Comparison of ENCODE assay signal across 8 cellular contexts in the genomic region with DNA sequence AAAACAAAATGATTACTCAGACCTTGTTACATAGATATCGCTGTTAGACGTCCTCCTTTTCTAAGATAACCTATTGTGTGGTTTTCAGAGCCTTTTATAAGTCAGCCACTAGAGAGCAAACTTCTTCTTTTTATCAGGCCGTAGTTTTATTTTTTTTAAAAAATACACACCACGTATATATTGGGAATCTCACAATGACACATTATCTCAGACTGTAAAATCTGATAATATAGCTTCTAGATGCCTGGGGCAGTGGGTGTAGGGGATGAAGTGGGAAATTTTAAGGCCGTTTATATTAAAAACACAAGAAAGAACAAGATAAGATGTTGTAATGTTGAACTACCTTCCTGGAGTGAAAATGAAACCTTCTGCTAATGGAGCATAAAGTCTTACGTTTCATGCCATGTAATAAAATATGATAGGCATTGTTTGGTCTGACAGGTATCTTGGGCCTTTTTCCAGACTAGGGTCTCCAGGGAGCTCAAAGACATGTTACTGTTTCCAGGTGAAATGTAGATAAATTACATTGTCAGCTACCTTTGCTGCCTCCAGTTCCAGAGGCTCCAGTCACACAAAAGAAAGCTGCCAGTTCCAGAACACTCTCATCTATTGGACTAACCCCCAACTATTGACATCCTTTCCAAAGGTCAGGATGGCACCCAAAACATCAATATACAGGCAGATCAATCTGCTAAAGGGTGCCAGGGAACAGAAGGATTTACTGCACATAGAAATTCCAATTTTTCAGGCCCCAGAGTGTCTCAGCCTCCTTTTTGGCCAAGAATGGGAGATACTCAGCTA.
DNase-seq lines count a peak whose midpoint lies in the region; ATAC-seq, FAIRE-seq and TF ChIP-seq lines count a peak whose summit lies in the region.

No MANE protein-coding gene starts in this region.

- DNase-seq in D721Med (ENCODE audit: insufficient read length, low spot score) (no peak), GM19239 (ENCODE audit: insufficient read length, low spot score) (no peak), NOMO-1 (lab: John Stamatoyannopoulos, UW; ENCODE audit: unreplicated experiment in 2 of 2) (peak; percentile 54 to 80), breast epithelium (ENCODE audit: low spot score in 2 of 2) (no peak), mesendoderm (peak; percentile 4), GOT3 (lab: John Stamatoyannopoulos, UW) (no peak)

- H2BK120ac ChIP-seq in mesendoderm (ENCODE audit: low read depth, low read length), result no peak overlapping the region

- H4K8ac ChIP-seq in mesendoderm (ENCODE audit: low read depth, low read length), result no peak overlapping the region

- no peak overlapping the region for H3K18ac ChIP-seq in mesendoderm (ENCODE audit: low read length)

- no peaks in the 10 kb centered on the region for H3K79me1 ChIP-seq in mesendoderm (ENCODE audit: low read length)

- FAIRE-seq in D721Med (lab: Jason Lieb, UNC) (no peak), GM19239 (lab: Jason Lieb, UNC) (peak; percentile 90)

- H4K5ac ChIP-seq in mesendoderm (ENCODE audit: low read length), result no peak overlapping the region

- H2AK5ac ChIP-seq in mesendoderm (ENCODE audit: low read length), result no peak overlapping the region

- H3K4me1 ChIP-seq in breast epithelium (no peaks in the 10 kb centered on the region), mesendoderm (ENCODE audit: control insufficient read depth, low read depth, low read length) (no peaks in the 10 kb centered on the region), urinary bladder (ENCODE audit: insufficient read depth) (no peaks in the 10 kb centered on the region)

- peak overlapping the region; percentile 41 to 74 for H3K27ac ChIP-seq in breast epithelium
- H3K27ac ChIP-seq in mesendoderm (ENCODE audit: low read depth, low read length), result no peak overlapping the region
- H3K27ac ChIP-seq in urinary bladder (ENCODE audit: low read depth), result no peak overlapping the region

- H3K9me3 ChIP-seq in breast epithelium, result no peaks in the 10 kb centered on the region

- H3K27me3 ChIP-seq in breast epithelium (no peaks in the 10 kb centered on the region), mesendoderm (ENCODE audit: insufficient read depth, low read length, poor library complexity) (no peaks in the 10 kb centered on the region)

- no peak for TF ChIP-seq POLR2A in breast epithelium (IDR thresholded peaks at IDR 0.05)

- WGBS in mesendoderm (ENCODE audit: extremely low coverage, insufficient coverage, low lambda C conversion rate), result no CpG with 5 or more reads among the region's 6 CpGs
- 4% methylated on average over 6 of the region's 6 CpGs for WGBS in urinary bladder

- H3K36me3 ChIP-seq in breast epithelium, result no peaks in the 10 kb centered on the region
- no peaks in the 10 kb centered on the region for H3K36me3 ChIP-seq in mesendoderm (ENCODE audit: control insufficient read depth, insufficient read depth, low read length)
- no peaks in the 10 kb centered on the region for H3K36me3 ChIP-seq in urinary bladder (ENCODE audit: insufficient read depth)

- peak; percentile 82 for ATAC-seq in HG03378 (IDR thresholded peaks at IDR 0.05; ENCODE audit: unreplicated experiment)

- no peak overlapping the region for H3K9ac ChIP-seq in mesendoderm (ENCODE audit: low read length)

- H3K4me2 ChIP-seq in mesendoderm (ENCODE audit: low read length), result no peak overlapping the region

- TF ChIP-seq CTCF in D721Med (IDR thresholded peaks at IDR 0.05; ENCODE audit: insufficient read depth, missing control alignments) (peak; percentile 40), breast epithelium (IDR thresholded peaks at IDR 0.05) (peak in 2 of 3 donors; percentile 27 to 37)

- no peak overlapping the region for H3K23ac ChIP-seq in mesendoderm (ENCODE audit: low read length)

- no peak overlapping the region for H2BK5ac ChIP-seq in mesendoderm (ENCODE audit: low read length)

- intact Hi-C loops in breast epithelium (cut with DNase I; ENCODE audit: low total_unique reads), result no loop called here

- no peaks in the 10 kb centered on the region for H3K79me2 ChIP-seq in mesendoderm (ENCODE audit: control insufficient read depth, insufficient read depth, low read length)

- no peak overlapping the region for H2BK15ac ChIP-seq in mesendoderm (replicated peaks; ENCODE audit: low read depth)

- no peak overlapping the region for H3K56ac ChIP-seq in mesendoderm (ENCODE audit: low read length)

- H3K4me3 ChIP-seq in breast epithelium (peak overlapping the region; percentile 36 to 63 (median 50)), mesendoderm (ENCODE audit: low read length) (no peak overlapping the region), urinary bladder (ENCODE audit: low read depth, low read length) (peak overlapping the region; percentile 40)

- H3K4ac ChIP-seq in mesendoderm (ENCODE audit: low read depth, low read length), result no peak overlapping the region

Comparison
In these comparisons a context has a peak if more than half of its experiments do, and no peak if none do; other contexts are left out.
1. DNase-seq: peak in NOMO-1 (2 of 2) and mesendoderm (single experiment); none in D721Med (single experiment), GM19239 (single experiment), breast epithelium (0 of 2) and GOT3 (single experiment).
2. H3K27ac ChIP-seq: peak in breast epithelium (2 of 2); none in mesendoderm (single experiment) and urinary bladder (single experiment).